In genomic region chr17:48671697-48672171, GRCh38 we compare ENCODE assay signal across 1 cellular context.
A peak's percentile ranks its signal among the peaks of the same experiment; 100 is the strongest.
TF ChIP-seq lines count a peak whose summit lies in the region.

No MANE protein-coding gene starts in this region.

TF ChIP-seq in HepG2, 621 proteins besides CTCF, POLR2A, EP300 and RAD21 (continued from another document and continues in another):
- TF ChIP-seq ZNF407 (CRISPR knock-in tag; IDR thresholded peaks at IDR 0.05; ENCODE audit: not compliant biosample characterization) (no peak), MIXL1 (CRISPR knock-in tag; IDR thresholded peaks at IDR 0.05) (peak; percentile 39; the same call in 1 of the 2 replicates), TEAD3 (CRISPR knock-in tag; optimal IDR thresholded peaks at IDR 0.05; ENCODE audit: borderline replicate concordance) (no peak), KDM3A (CRISPR knock-in tag; IDR thresholded peaks at IDR 0.05; ENCODE audit: low read depth) (no peak), ZFX (CRISPR knock-in tag; IDR thresholded peaks at IDR 0.05; ENCODE audit: low read depth) (peak; percentile 41; the same call in 1 of the 2 replicates), ZNF770 (CRISPR knock-in tag; IDR thresholded peaks at IDR 0.05) (0 out of 2 replicates have a peak, but pooled peaks have one; percentile 12), ZNF547 (CRISPR knock-in tag; IDR thresholded peaks at IDR 0.05) (no peak), ZNF576 (CRISPR knock-in tag; IDR thresholded peaks at IDR 0.05) (no peak), KDM2A (CRISPR knock-in tag; IDR thresholded peaks at IDR 0.05; ENCODE audit: borderline replicate concordance, low read depth) (0 out of 2 replicates have a peak, but pooled peaks have one; percentile 54), ARNT2 (CRISPR knock-in tag; IDR thresholded peaks at IDR 0.05; ENCODE audit: low read depth) (no peak), SOX6 (IDR thresholded peaks at IDR 0.05) (no peak), SOX6 (CRISPR knock-in tag; IDR thresholded peaks at IDR 0.05) (no peak), ZNF496 (CRISPR knock-in tag; IDR thresholded peaks at IDR 0.05; ENCODE audit: insufficient replicate concordance) (no peak), NFYC (CRISPR knock-in tag; IDR thresholded peaks at IDR 0.05) (no peak), E2F1 (CRISPR knock-in tag; IDR thresholded peaks at IDR 0.05) (no peak), TFAP4 (IDR thresholded peaks at IDR 0.05; ENCODE audit: borderline replicate concordance, low read depth) (no peak), ZNF674 (CRISPR knock-in tag; IDR thresholded peaks at IDR 0.05; ENCODE audit: low read depth) (no peak), ZNF18 (CRISPR knock-in tag; IDR thresholded peaks at IDR 0.05; ENCODE audit: insufficient replicate concordance) (no peak), SAP130 (CRISPR knock-in tag; IDR thresholded peaks at IDR 0.05; ENCODE audit: low read depth) (0 out of 2 replicates have a peak, but pooled peaks have one; percentile 30), MEIS1 (CRISPR knock-in tag; IDR thresholded peaks at IDR 0.05; ENCODE audit: borderline replicate concordance) (0 out of 2 replicates have a peak, but pooled peaks have one; percentile 30), GABPA (IDR thresholded peaks at IDR 0.05; ENCODE audit: low read depth, low read length) (no peak), GABPA (CRISPR knock-in tag; IDR thresholded peaks at IDR 0.05; ENCODE audit: low read depth) (no peak), ZNF660 (CRISPR knock-in tag; IDR thresholded peaks at IDR 0.05; ENCODE audit: borderline replicate concordance, low read depth) (no peak), GRHL1 (CRISPR knock-in tag; conservative IDR thresholded peaks at IDR 0.05) (no peak), ATF7 (IDR thresholded peaks at IDR 0.05) (no peak), ATF7 (CRISPR knock-in tag; IDR thresholded peaks at IDR 0.05) (no peak), GFI1 (CRISPR knock-in tag; IDR thresholded peaks at IDR 0.05; ENCODE audit: borderline replicate concordance) (0 out of 2 replicates have a peak, but pooled peaks have one; percentile 28), ZNF34 (CRISPR knock-in tag; IDR thresholded peaks at IDR 0.05; ENCODE audit: borderline replicate concordance) (no peak), MIER2 (CRISPR knock-in tag; IDR thresholded peaks at IDR 0.05) (no peak), THAP8 (CRISPR knock-in tag; IDR thresholded peaks at IDR 0.05; ENCODE audit: borderline replicate concordance) (no peak), TFE3 (CRISPR knock-in tag; IDR thresholded peaks at IDR 0.05) (no peak), FOXM1 (CRISPR knock-in tag; IDR thresholded peaks at IDR 0.05) (no peak), THAP9 (CRISPR knock-in tag; IDR thresholded peaks at IDR 0.05; ENCODE audit: borderline replicate concordance) (0 out of 2 replicates have a peak, but pooled peaks have one; percentile 21), NR1H2 (CRISPR knock-in tag; IDR thresholded peaks at IDR 0.05; ENCODE audit: borderline replicate concordance, low read depth) (no peak), ZFY (CRISPR knock-in tag; IDR thresholded peaks at IDR 0.05) (peak; percentile 41; the same call in 1 of the 2 replicates), GATAD1 (CRISPR knock-in tag; IDR thresholded peaks at IDR 0.05) (0 out of 2 replicates have a peak, but pooled peaks have one; percentile 34), ARNT (IDR thresholded peaks at IDR 0.05) (no peak), ZNF235 (CRISPR knock-in tag; IDR thresholded peaks at IDR 0.05; ENCODE audit: borderline replicate concordance) (no peak)
